ENCODE assay signal across 8 cellular contexts in the genomic region with DNA sequence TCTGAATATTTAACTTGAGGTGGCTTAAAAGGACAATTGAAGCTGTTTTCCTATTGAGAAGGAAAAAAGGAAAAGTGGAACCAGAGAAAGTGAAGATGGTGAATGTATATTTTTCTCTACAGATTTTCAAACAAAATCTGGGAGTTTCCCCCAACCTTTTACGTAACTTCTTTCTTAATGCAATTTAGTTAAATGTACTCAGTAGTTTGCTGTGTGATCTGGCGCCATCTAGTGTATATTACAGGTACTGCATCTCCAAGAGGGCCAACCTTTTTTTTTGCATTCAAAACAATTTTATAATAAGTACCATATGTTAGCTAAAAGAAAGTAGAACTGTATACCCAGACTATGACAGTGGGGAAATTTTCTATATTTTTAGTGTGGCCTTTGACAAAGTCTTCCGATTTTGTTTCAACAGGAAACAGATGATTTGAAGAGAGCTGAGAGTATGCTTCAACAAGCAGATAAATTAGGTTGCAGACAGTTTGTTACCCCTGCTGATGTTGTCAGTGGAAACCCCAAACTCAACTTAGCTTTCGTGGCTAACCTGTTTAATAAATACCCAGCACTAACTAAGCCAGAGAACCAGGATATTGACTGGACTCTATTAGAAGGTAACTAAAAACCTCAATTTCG.
DNase-seq lines count a peak whose midpoint lies in the region; ATAC-seq and TF ChIP-seq lines count a peak whose summit lies in the region.

No MANE protein-coding gene starts in this region.

- no peaks in the 10 kb centered on the region for H3K36me3 ChIP-seq in uterus
- no peaks in the 10 kb centered on the region for H3K36me3 ChIP-seq in effector memory CD4-positive, alpha-beta T cell (ENCODE audit: control insufficient read depth, insufficient read depth, low read length)

- POLR2A ChIA-PET in RWPE1 (lab: Yijun Ruan, JAX; ENCODE audit: low non-redundant PET): no interaction called here

- H3K4me3 ChIP-seq in uterus: no peak overlapping the region
- H3K4me3 ChIP-seq in effector memory CD4-positive, alpha-beta T cell (ENCODE audit: insufficient read depth, low read depth, low read length, poor library complexity, severe bottlenecking): no peak overlapping the region

- no peak overlapping the region for H3K4me3 Mint-ChIP-seq in activated T-cell treated with anti-CD3 and anti-CD28 coated beads, Interleukin-2, amount 50 U/mL, for 4 hours
- no peak overlapping the region for H3K4me3 Mint-ChIP-seq in memory B cell

- no peak for TF ChIP-seq POLR2A in uterus (IDR thresholded peaks at IDR 0.05)

- no peak for ATAC-seq in activated T-cell treated with anti-CD3 and anti-CD28 coated beads, Interleukin-2, amount 50 U/mL, for 4 hours
- ATAC-seq in memory B cell (ENCODE audit: low read depth): no peak

- intact Hi-C loops in uterus (cut with DNase I; ENCODE audit: low total_unique reads): no loop called here

- H3K27ac ChIP-seq in RWPE1 (no peak overlapping the region), uterus (peak overlapping the region; percentile 65 to 80)
- no peak overlapping the region for H3K27ac ChIP-seq in effector memory CD4-positive, alpha-beta T cell (ENCODE audit: insufficient read depth, low read length, poor library complexity, severe bottlenecking)

- H3K27ac Mint-ChIP-seq in memory B cell: no peak overlapping the region

- H3K9me3 ChIP-seq in uterus: no peaks in the 10 kb centered on the region
- no peaks in the 10 kb centered on the region for H3K9me3 ChIP-seq in effector memory CD4-positive, alpha-beta T cell (ENCODE audit: control insufficient read depth, low read length)

- no peaks in the 10 kb centered on the region for H3K27me3 ChIP-seq in uterus
- H3K27me3 ChIP-seq in effector memory CD4-positive, alpha-beta T cell (replicated peaks; ENCODE audit: control insufficient read depth, insufficient read depth, low read length, poor library complexity, severe bottlenecking): no peaks in the 10 kb centered on the region

- no peaks in the 10 kb centered on the region for H3K36me3 Mint-ChIP-seq in activated T-cell treated with anti-CD3 and anti-CD28 coated beads, Interleukin-2, amount 50 U/mL, for 4 hours (ENCODE audit: insufficient read depth)
- no peaks in the 10 kb centered on the region for H3K36me3 Mint-ChIP-seq in memory B cell

- H3K27me3 Mint-ChIP-seq in activated T-cell treated with anti-CD3 and anti-CD28 coated beads, Interleukin-2, amount 50 U/mL, for 4 hours (ENCODE audit: low read depth): no peaks in the 10 kb centered on the region
- H3K27me3 Mint-ChIP-seq in memory B cell: no peaks in the 10 kb centered on the region

- H3K4me1 ChIP-seq in uterus: no peaks in the 10 kb centered on the region
- no peaks in the 10 kb centered on the region for H3K4me1 ChIP-seq in effector memory CD4-positive, alpha-beta T cell (ENCODE audit: control insufficient read depth, insufficient read depth, low read length, poor library complexity, severe bottlenecking)

- peak; percentile 78 for TF ChIP-seq CTCF in RWPE1 (conservative IDR thresholded peaks at IDR 0.05; ENCODE audit: low read depth)
- peak; percentile 90 to 97 (median 94) for TF ChIP-seq CTCF in uterus (IDR thresholded peaks at IDR 0.05)

- no peaks in the 10 kb centered on the region for H3K4me1 Mint-ChIP-seq in activated T-cell treated with anti-CD3 and anti-CD28 coated beads, Interleukin-2, amount 50 U/mL, for 4 hours (ENCODE audit: low read depth)
- H3K4me1 Mint-ChIP-seq in memory B cell: no peaks in the 10 kb centered on the region

- H3K9me3 Mint-ChIP-seq in activated T-cell treated with anti-CD3 and anti-CD28 coated beads, Interleukin-2, amount 50 U/mL, for 4 hours: no peaks in the 10 kb centered on the region
- no peaks in the 10 kb centered on the region for H3K9me3 Mint-ChIP-seq in memory B cell

- CTCF ChIA-PET in RWPE1 (lab: Yijun Ruan, JAX): interaction anchor here (0.6 to 1.4 kb wide), 8 partner anchors 14 to 481 kb away, joined by 3 to 5 read pairs (median 3); no protein-coding TSS in a partner anchor

- DNase-seq in activated T-cell treated with anti-CD3 and anti-CD28 coated beads, Interleukin-2, amount 50 U/mL, for 4 hours: peak; percentile 5
- DNase-seq in activated T-cell treated with anti-CD3 and anti-CD28 coated beads, Interleukin-2, amount 50 U/mL, for 1 hour: no peak
- DNase-seq in HT1080 (ENCODE audit: low read depth): peak; percentile 37
- DNase-seq in RWPE1 (ENCODE audit: low spot score): peak; percentile 11
- DNase-seq in dedifferentiated amniotic fluid mesenchymal stem cell (ENCODE audit: extremely low spot score): peak; percentile 79
- peak; percentile 14 to 33 for DNase-seq in memory B cell (ENCODE audit: low spot score in 2 of 2)
- peak; percentile 33 to 71 for DNase-seq in uterus
- DNase-seq in effector memory CD4-positive, alpha-beta T cell: no peak

Comparison
In these comparisons a context has a peak if more than half of its experiments do, and no peak if none do; other contexts are left out.
1. DNase-seq: peak in activated T-cell treated with anti-CD3 and anti-CD28 coated beads, Interleukin-2, amount 50 U/mL, for 4 hours (single experiment), HT1080 (single experiment), RWPE1 (single experiment), dedifferentiated amniotic fluid mesenchymal stem cell (single experiment), memory B cell (2 of 2) and uterus (2 of 2); none in activated T-cell treated with anti-CD3 and anti-CD28 coated beads, Interleukin-2, amount 50 U/mL, for 1 hour (single experiment) and effector memory CD4-positive, alpha-beta T cell (0 of 3).
2. H3K27ac ChIP-seq: peak in uterus (2 of 2); none in RWPE1 (single experiment) and effector memory CD4-positive, alpha-beta T cell (single experiment).